ENCODE assay signal across 12 cellular contexts in genomic region chr11:460331-461199, GRCh38. TPM values are rescaled to one million over a fixed set of nuclear protein-coding genes. Genes with fewer than 3 reads are reported as not detected.
A peak's percentile ranks its signal among the peaks of the same experiment; 100 is the strongest.
DNase-seq lines count a peak whose midpoint lies in the region; ATAC-seq lines count a peak whose summit lies in the region.
"Had no signal": no experiment of that assay in that cellular context is flagged by ENCODE, and none has a peak within 500 bp of the region (broad histone marks: within the 10 kb centered on the region; RNA-seq: fewer than 3 reads in every experiment).

No MANE protein-coding gene starts in this region.

- no peak overlapping the region for H2AFZ ChIP-seq in trophoblast cell (ENCODE audit: insufficient read depth, low read length, poor library complexity)

- H3K79me2 ChIP-seq in trophoblast cell (ENCODE audit: control insufficient read depth, insufficient read depth, low read length, poor library complexity): peaks cover 10% of the 10 kb centered on the region

- no peaks in the 10 kb centered on the region for H3K9me3 ChIP-seq in trophoblast cell (ENCODE audit: insufficient read depth, low read depth, low read length)
- H3K9me3 ChIP-seq: colonic mucosa had no signal

- H3K4ac ChIP-seq in trophoblast cell (ENCODE audit: low read depth, low read length): peak overlapping the region; percentile 51

- ATAC-seq in Right ventricle myocardium superior (ENCODE audit: poor library complexity) (peak; percentile 81), HG02571 (IDR thresholded peaks at IDR 0.05; ENCODE audit: unreplicated experiment) (no peak)

- DNase-seq in RPMI7951 (ENCODE audit: low read depth) (peak; percentile 86), Right ventricle myocardium superior (peak; percentile 81), trophoblast cell (peak; percentile 91 to 94), substantia nigra (lab: John Stamatoyannopoulos, UW) (no peak)
- DNase-seq in activated T-cell treated with anti-CD3 and anti-CD28 coated beads, Interleukin-2, amount 50 U/mL, for 48 hours: no peak
- DNase-seq: activated naive CD4-positive, alpha-beta T cell treated with anti-CD3 and anti-CD28 coated beads for 36 hours; colonic mucosa; foreskin fibroblast; NCI-H1048; NK-92 treated with Interleukin-12 subunit alpha and Interleukin-12 subunit beta, amount 100 ng/mL, for 24 hours had no signal

- no peaks in the 10 kb centered on the region for H3K27me3 ChIP-seq in trophoblast cell (ENCODE audit: insufficient read depth, low read length)
- H3K27me3 ChIP-seq: colonic mucosa had no signal

- peaks cover 18 to 32% of the 10 kb centered on the region in 2 experiments for H3K4me1 ChIP-seq in trophoblast cell (ENCODE audit: control insufficient read depth in 1 of 2, insufficient read depth in 2 of 2, low read length in 2 of 2)
- H3K4me1 ChIP-seq: colonic mucosa had no signal

- WGBS in trophoblast cell (ENCODE audit: extremely low coverage, insufficient coverage, insufficient read length): no CpG with 5 or more reads among the region's 41 CpGs

- H4K91ac ChIP-seq in trophoblast cell (ENCODE audit: low read depth, low read length): peak overlapping the region; percentile 67

- H3K36me3 ChIP-seq in trophoblast cell (ENCODE audit: control insufficient read depth in 1 of 2, insufficient read depth in 2 of 2, low read length in 2 of 2): peaks cover 37 to 41% of the 10 kb centered on the region in 2 experiments
- H3K36me3 ChIP-seq: colonic mucosa had no signal

- H3K4me2 ChIP-seq in trophoblast cell (ENCODE audit: low read length): no peak overlapping the region

- peak overlapping the region; percentile 54 for H2BK5ac ChIP-seq in trophoblast cell (ENCODE audit: low read depth, low read length, poor library complexity)

- H2AK5ac ChIP-seq in trophoblast cell (ENCODE audit: low read length): peak overlapping the region; percentile 92

- peak overlapping the region; percentile 20 for H2BK12ac ChIP-seq in trophoblast cell (ENCODE audit: low read length)

- intact Hi-C loops in Right ventricle myocardium superior (cut with DNase I): no loop called here

- peak overlapping the region; percentile 63 for H4K8ac ChIP-seq in trophoblast cell (ENCODE audit: low read depth, low read length)

- no peak overlapping the region for H3K23ac ChIP-seq in trophoblast cell (ENCODE audit: low read length)

- peak overlapping the region; percentile 77 for H3K14ac ChIP-seq in trophoblast cell (ENCODE audit: low read length)

- H3K79me1 ChIP-seq in trophoblast cell (ENCODE audit: low read length): peaks cover 12% of the 10 kb centered on the region

- peak overlapping the region; percentile 73 for H3K18ac ChIP-seq in trophoblast cell (ENCODE audit: low read length)

- H4K12ac ChIP-seq in trophoblast cell (ENCODE audit: low read depth, low read length): peak overlapping the region; percentile 80

- H3K9ac ChIP-seq in trophoblast cell (ENCODE audit: low read length): no peak overlapping the region

- H3K4me3 ChIP-seq in trophoblast cell (ENCODE audit: low read depth, low read length): no peak overlapping the region
- H3K4me3 ChIP-seq: colonic mucosa had no signal

- peak overlapping the region; percentile 73 for H2BK120ac ChIP-seq in trophoblast cell (ENCODE audit: insufficient read depth, low read length, poor library complexity)

- peak overlapping the region; percentile 48 for H3K27ac ChIP-seq in trophoblast cell (ENCODE audit: low read depth, low read length)
- no peak overlapping the region for H3K27ac ChIP-seq in substantia nigra (ENCODE audit: low read depth, low read length, poor library complexity, severe bottlenecking)
- H3K27ac ChIP-seq: C4-2B, colonic mucosa had no signal

RNA-seq across cellular contexts. Expression of gene PTDSS2, which starts 10.5 kb away (rescaled TPM):
- 13.2 and 16.8 TPM in 2 replicates for total RNA-seq in RPMI7951 (2014; rRNA removed; shearing (Covaris generic))
- 25.5 TPM for total RNA-seq in Right ventricle myocardium superior
- polyA plus RNA-seq in trophoblast cell (2013): 27.0 and 28.6 TPM in 2 replicates

RNA-seq across cellular contexts. Expression of gene ANO9, which starts 18.8 kb away (rescaled TPM):
- not detected in 2 replicates for total RNA-seq in RPMI7951 (2014; rRNA removed; shearing (Covaris generic))
- total RNA-seq in Right ventricle myocardium superior: 0.08 TPM
- 16.3 and 16.5 TPM in 2 replicates for polyA plus RNA-seq in trophoblast cell (2013)

RNA-seq across cellular contexts. Expression of gene SIGIRR, which starts 45.8 kb away (rescaled TPM):
- total RNA-seq in RPMI7951 (2014; rRNA removed; shearing (Covaris generic)): 14.3 and 19.2 TPM in 2 replicates
- total RNA-seq in Right ventricle myocardium superior: 38.6 TPM
- 49.3 and 51.6 TPM in 2 replicates for polyA plus RNA-seq in trophoblast cell (2013)

RNA-seq across cellular contexts. Expression of gene RNH1, which starts 46.5 kb away (rescaled TPM):
- 147 and 167 TPM in 2 replicates for total RNA-seq in RPMI7951 (2014; rRNA removed; shearing (Covaris generic))
- 171 TPM for total RNA-seq in Right ventricle myocardium superior
- polyA plus RNA-seq in trophoblast cell (2013): 79.1 and 82.8 TPM in 2 replicates

Comparison
In these comparisons a context has a peak if more than half of its experiments do, and no peak if none do; other contexts are left out.
1. DNase-seq: peak in RPMI7951 (single experiment), Right ventricle myocardium superior (single experiment) and trophoblast cell (2 of 2); none in activated T-cell treated with anti-CD3 and anti-CD28 coated beads, Interleukin-2, amount 50 U/mL, for 48 hours (0 of 2) and substantia nigra (0 of 49).